1 cellular context compared by ENCODE assay signal in genomic region chrX:71251456-71251973, GRCh38.
TF ChIP-seq lines count a peak whose summit lies in the region.

No MANE protein-coding gene starts in this region.

TF ChIP-seq in GM12878, 131 proteins besides CTCF, POLR2A, EP300 and RAD21:
- no peak for TF ChIP-seq WRNIP1 (IDR thresholded peaks at IDR 0.05; ENCODE audit: borderline replicate concordance, low read depth, low read length)
- peak; percentile 34 for TF ChIP-seq RUNX3 (IDR thresholded peaks at IDR 0.05; ENCODE audit: low read length)
- peak; percentile 74 to 83; a peak in 3 of 4 replicates for TF ChIP-seq BHLHE40 (IDR thresholded peaks at IDR 0.05; ENCODE audit: borderline replicate concordance in 1 of 2, low read depth in 2 of 2, low read length in 1 of 2)
- TF ChIP-seq NFYA (IDR thresholded peaks at IDR 0.05; ENCODE audit: borderline replicate concordance, low read depth, low read length): no peak
